ENCODE assay signal across 8 cellular contexts in genomic region chr11:77589181-77589520, GRCh38. TPM values are rescaled to one million over a fixed set of nuclear protein-coding genes. Genes with fewer than 3 reads are reported as not detected.
DNase-seq lines count a peak whose midpoint lies in the region; ATAC-seq and TF ChIP-seq lines count a peak whose summit lies in the region.

No MANE protein-coding gene starts in this region.

- peaks cover 14% of the 10 kb centered on the region for H3K4me1 Mint-ChIP-seq in progenitor cell of endocrine pancreas (ENCODE audit: low read depth)

- no peaks in the 10 kb centered on the region for H3F3A ChIP-seq in DOHH2 (ENCODE audit: control insufficient read depth, insufficient read depth)

- H3K27me3 ChIP-seq in DOHH2 (ENCODE audit: control insufficient read depth, low read length) (peaks cover 9% of the 10 kb centered on the region), HAP-1 (ENCODE audit: low read depth) (no peaks in the 10 kb centered on the region)

- H3K4me3 Mint-ChIP-seq in progenitor cell of endocrine pancreas (ENCODE audit: low read depth): peak overlapping the region; percentile 89

- in situ Hi-C loops in HAP-1 (cut with MboI; ENCODE audit: low sequenced_read_pairs): no loop called here

- H4K20me1 ChIP-seq in DOHH2 (ENCODE audit: control insufficient read depth, insufficient read depth, low read depth, low read length): no peaks in the 10 kb centered on the region

- peak overlapping the region; percentile 62 for H3K4me2 ChIP-seq in DOHH2 (ENCODE audit: low read length)

- H3K27ac ChIP-seq in DOHH2 (ENCODE audit: low read depth, low read length): no peak overlapping the region

- no peaks in the 10 kb centered on the region for H3K27me3 Mint-ChIP-seq in progenitor cell of endocrine pancreas

- H3K36me3 Mint-ChIP-seq in progenitor cell of endocrine pancreas (ENCODE audit: insufficient read depth): peaks cover 3% of the 10 kb centered on the region

- no peaks in the 10 kb centered on the region for H3K79me2 ChIP-seq in DOHH2 (ENCODE audit: control insufficient read depth, low read length)

- TF ChIP-seq CTCF in DOHH2 (IDR thresholded peaks at IDR 0.05; ENCODE audit: low read depth, low read length, poor library complexity, severe bottlenecking): no peak
- no peak for TF ChIP-seq CTCF in fibroblast of mammary gland (conservative IDR thresholded peaks at IDR 0.05; ENCODE audit: control insufficient read depth, insufficient read depth, low read depth, low read length)
- peak; percentile 9 for TF ChIP-seq CTCF in progenitor cell of endocrine pancreas (IDR thresholded peaks at IDR 0.05; ENCODE audit: unreplicated experiment)

- peaks cover 3% of the 10 kb centered on the region for H3K9me3 Mint-ChIP-seq in progenitor cell of endocrine pancreas (ENCODE audit: low read depth)

- H3K9me2 ChIP-seq in DOHH2 (replicated peaks; ENCODE audit: control insufficient read depth, low read length): no peaks in the 10 kb centered on the region

- no peaks in the 10 kb centered on the region for H3K36me3 ChIP-seq in DOHH2 (ENCODE audit: control insufficient read depth, low read length)
- H3K36me3 ChIP-seq in HAP-1 (replicated peaks): peaks cover 4% of the 10 kb centered on the region; the same call in 1 of the 2 replicates

- peak overlapping the region; percentile 94 for H3K27ac Mint-ChIP-seq in progenitor cell of endocrine pancreas

- H3K9me3 ChIP-seq in DOHH2 (ENCODE audit: control insufficient read depth, insufficient read depth, low read length): no peaks in the 10 kb centered on the region
- no peaks in the 10 kb centered on the region for H3K9me3 ChIP-seq in HAP-1

- peak overlapping the region; percentile 73 for H3K4me3 ChIP-seq in DOHH2 (ENCODE audit: low read length)
- H3K4me3 ChIP-seq in HAP-1: peak overlapping the region; percentile 46
- H3K4me3 ChIP-seq in fibroblast of mammary gland (ENCODE audit: control insufficient read depth, low read depth, low read length): peak overlapping the region; percentile 58

- peaks cover 15% of the 10 kb centered on the region for H3K4me1 ChIP-seq in DOHH2 (ENCODE audit: control insufficient read depth, low read length)
- peaks cover 15% of the 10 kb centered on the region for H3K4me1 ChIP-seq in HAP-1

- ATAC-seq in GM18519 (IDR thresholded peaks at IDR 0.05; ENCODE audit: low FRiP score, unreplicated experiment): no peak

- no peak for DNase-seq in HAP-1 (ENCODE audit: low spot score in 2 of 2)
- DNase-seq in fibroblast of mammary gland (ENCODE audit: low read depth): no peak
- no peak for DNase-seq in progenitor cell of endocrine pancreas (ENCODE audit: low spot score, unreplicated experiment)
- no peak for DNase-seq in NCI-H1436 treated with DMSO at 0.1 percent for 48 hours (lab: John Stamatoyannopoulos, UW)
- no peak for DNase-seq in NCI-H526 (lab: John Stamatoyannopoulos, UW)

TF ChIP-seq in PFSK-1, 5 proteins besides CTCF, POLR2A, EP300 and RAD21:
- TF ChIP-seq POLR2AphosphoS5 (IDR thresholded peaks at IDR 0.05; ENCODE audit: low read depth, low read length): no peak
- TF ChIP-seq SIN3A (IDR thresholded peaks at IDR 0.05; ENCODE audit: borderline replicate concordance, insufficient read depth, low read length): no peak
- TF ChIP-seq, protein P1, sequence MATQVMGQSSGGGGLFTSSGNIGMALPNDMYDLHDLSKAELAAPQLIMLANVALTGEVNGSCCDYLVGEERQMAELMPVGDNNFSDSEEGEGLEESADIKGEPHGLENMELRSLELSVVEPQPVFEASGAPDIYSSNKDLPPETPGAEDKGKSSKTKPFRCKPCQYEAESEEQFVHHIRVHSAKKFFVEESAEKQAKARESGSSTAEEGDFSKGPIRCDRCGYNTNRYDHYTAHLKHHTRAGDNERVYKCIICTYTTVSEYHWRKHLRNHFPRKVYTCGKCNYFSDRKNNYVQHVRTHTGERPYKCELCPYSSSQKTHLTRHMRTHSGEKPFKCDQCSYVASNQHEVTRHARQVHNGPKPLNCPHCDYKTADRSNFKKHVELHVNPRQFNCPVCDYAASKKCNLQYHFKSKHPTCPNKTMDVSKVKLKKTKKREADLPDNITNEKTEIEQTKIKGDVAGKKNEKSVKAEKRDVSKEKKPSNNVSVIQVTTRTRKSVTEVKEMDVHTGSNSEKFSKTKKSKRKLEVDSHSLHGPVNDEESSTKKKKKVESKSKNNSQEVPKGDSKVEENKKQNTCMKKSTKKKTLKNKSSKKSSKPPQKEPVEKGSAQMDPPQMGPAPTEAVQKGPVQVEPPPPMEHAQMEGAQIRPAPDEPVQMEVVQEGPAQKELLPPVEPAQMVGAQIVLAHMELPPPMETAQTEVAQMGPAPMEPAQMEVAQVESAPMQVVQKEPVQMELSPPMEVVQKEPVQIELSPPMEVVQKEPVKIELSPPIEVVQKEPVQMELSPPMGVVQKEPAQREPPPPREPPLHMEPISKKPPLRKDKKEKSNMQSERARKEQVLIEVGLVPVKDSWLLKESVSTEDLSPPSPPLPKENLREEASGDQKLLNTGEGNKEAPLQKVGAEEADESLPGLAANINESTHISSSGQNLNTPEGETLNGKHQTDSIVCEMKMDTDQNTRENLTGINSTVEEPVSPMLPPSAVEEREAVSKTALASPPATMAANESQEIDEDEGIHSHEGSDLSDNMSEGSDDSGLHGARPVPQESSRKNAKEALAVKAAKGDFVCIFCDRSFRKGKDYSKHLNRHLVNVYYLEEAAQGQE (IDR thresholded peaks at IDR 0.05; ENCODE audit: insufficient read depth in 1 of 2, low read depth in 2 of 2, low read length in 2 of 2): no peak
- TF ChIP-seq TAF1 (IDR thresholded peaks at IDR 0.05; ENCODE audit: borderline replicate concordance, insufficient read depth, low read length): peak; percentile 14; the same call in 1 of the 2 replicates
- no peak for TF ChIP-seq FOXP2 (optimal IDR thresholded peaks at IDR 0.05; ENCODE audit: borderline replicate concordance, extremely low read depth, extremely low read length, insufficient read depth)
TF ChIP-seq in PFSK-1: peak in this region for 1.

RNA-seq across cellular contexts. Expression of gene AQP11, which starts 0.6 kb away (rescaled TPM):
- polyA plus RNA-seq in PFSK-1 (2012; ENCODE audit: insufficient read length, low read depth): 1.4 TPM
- total RNA-seq in progenitor cell of endocrine pancreas: 2.2 and 2.3 TPM in 2 replicates

RNA-seq across cellular contexts. Expression of gene CLNS1A, which starts 48.4 kb away (rescaled TPM):
- 97.8 TPM for polyA plus RNA-seq in PFSK-1 (2012; ENCODE audit: insufficient read length, low read depth)
- total RNA-seq in progenitor cell of endocrine pancreas: 142 and 146 TPM in 2 replicates
